Comparison of ENCODE assay signal across 8 cellular contexts in genomic region chr2:17752892-17753802, GRCh38. TPM values are rescaled to one million over a fixed set of nuclear protein-coding genes. Genes with fewer than 3 reads are reported as not detected.
DNase-seq lines count a peak whose midpoint lies in the region; ATAC-seq and TF ChIP-seq lines count a peak whose summit lies in the region.

No MANE protein-coding gene starts in this region.

- POLR2A ChIA-PET in SK-N-SH (lab: Yijun Ruan, JAX): interaction anchor here (0.6 to 1.8 kb wide), 3 partner anchors 78 to 1813 kb away, joined by 3 to 4 read pairs (median 3); no protein-coding TSS in a partner anchor

- H3F3A ChIP-seq in SK-N-SH (replicated peaks; ENCODE audit: insufficient read depth): peaks cover 10% of the 10 kb centered on the region

- H3K9me2 ChIP-seq in SK-N-SH: no peaks in the 10 kb centered on the region

- no peaks in the 10 kb centered on the region for H3K27me3 ChIP-seq in SK-N-SH (ENCODE audit: insufficient read depth)

- no peaks in the 10 kb centered on the region; the same call in 1 of the 2 replicates for H4K20me1 ChIP-seq in SK-N-SH (ENCODE audit: insufficient read depth)

- CTCF ChIA-PET in SK-N-SH (lab: Yijun Ruan, JAX): interaction anchor here (0.7 to 4.2 kb wide), 6 partner anchors 15 to 560 kb away, joined by 3 to 23 read pairs (median 4); partner anchors contain the start of gene MSGN1

- peaks cover 21 to 40% of the 10 kb centered on the region in 2 experiments for H3K4me1 ChIP-seq in SK-N-SH (ENCODE audit: control insufficient read depth in 1 of 2, insufficient read depth in 2 of 2, low read depth in 1 of 2, low read length in 1 of 2)

- TF ChIP-seq CTCF in SK-N-SH (IDR thresholded peaks at IDR 0.05): no peak

- H3K27ac ChIP-seq in SK-N-SH (ENCODE audit: low read depth in 2 of 2, low read length in 1 of 2) (peak overlapping the region; percentile 98 to 100), caudate nucleus (ENCODE audit: low read depth, low read length) (peak overlapping the region; percentile 98)

- WGBS in SK-N-SH (ENCODE audit: low lambda C conversion rate): under 1% methylated on average over 37 of the region's 70 CpGs

- DNase-seq in NCI-H345 (lab: John Stamatoyannopoulos, UW) (peak; percentile 46), NCI-H345 treated with DMSO at 0.1 percent for 48 hours (lab: John Stamatoyannopoulos, UW; ENCODE audit: unreplicated experiment) (no peak), HUDEP-2 (lab: John Stamatoyannopoulos, UW; ENCODE audit: unreplicated experiment in 76 of 76) (peak in 69 of 76 experiments; percentile 5 to 96 (median 46)), SK-N-SH (peak; percentile 82), caudate nucleus (lab: John Stamatoyannopoulos, UW) (peak in 40 of 61 donors; percentile 8 to 77 (median 51)), kidney glomerular epithelial cell (lab: John Stamatoyannopoulos, UW) (peak; percentile 32)
- peak; percentile 43 for DNase-seq in stimulated activated CD4-positive, alpha-beta T cell treated with anti-CD3 and anti-CD28 coated beads, Interleukin-4, amount 100 ng/mL, for 1 hour

- H3K79me2 ChIP-seq in SK-N-SH (ENCODE audit: insufficient read depth): peaks cover 93% of the 10 kb centered on the region

- peaks cover 4 to 6% of the 10 kb centered on the region in 2 experiments for H3K36me3 ChIP-seq in SK-N-SH (replicated peaks in 1 of 2; ENCODE audit: control insufficient read depth in 1 of 2, insufficient read depth in 2 of 2, low read length in 1 of 2)

- peak overlapping the region; percentile 84 to 99 for H3K4me3 ChIP-seq in SK-N-SH (ENCODE audit: low read depth in 2 of 2, low read length in 1 of 2)

- H3K4me2 ChIP-seq in SK-N-SH: peak overlapping the region; percentile 89

- no peaks in the 10 kb centered on the region for H3K9me3 ChIP-seq in SK-N-SH

- peak overlapping the region; percentile 73 for H2AFZ ChIP-seq in SK-N-SH (ENCODE audit: low read depth)

- peak overlapping the region; percentile 90 for H3K9ac ChIP-seq in SK-N-SH

- ATAC-seq in GM21447 (IDR thresholded peaks at IDR 0.05; ENCODE audit: unreplicated experiment): peak; percentile 35

- TF ChIP-seq RAD21 in SK-N-SH (IDR thresholded peaks at IDR 0.05; ENCODE audit: low read length): no peak

- no peak for TF ChIP-seq EP300 in SK-N-SH (IDR thresholded peaks at IDR 0.05; ENCODE audit: borderline replicate concordance in 1 of 2, low read depth in 1 of 2, low read length in 1 of 2)

TF ChIP-seq in SK-N-SH, 30 proteins besides CTCF, POLR2A, EP300 and RAD21 (continues in another document):
- TF ChIP-seq CHD2 (IDR thresholded peaks at IDR 0.05; ENCODE audit: low read length, partially characterized antibody) (no peak), GATA2 (CRISPR knock-in tag; IDR thresholded peaks at IDR 0.05) (no peak), PBX3 (IDR thresholded peaks at IDR 0.05) (no peak), JUND (IDR thresholded peaks at IDR 0.05) (no peak), ZBTB33 (IDR thresholded peaks at IDR 0.05; ENCODE audit: borderline replicate concordance, low read depth) (no peak), USF2 (IDR thresholded peaks at IDR 0.05; ENCODE audit: borderline replicate concordance, low read depth, low read length) (no peak), EZH2phosphoT487 (IDR thresholded peaks at IDR 0.05; ENCODE audit: borderline replicate concordance, low read depth) (no peak), USF1 (IDR thresholded peaks at IDR 0.05; ENCODE audit: borderline replicate concordance, low read depth) (no peak; the same call in 1 of the 2 replicates), RCOR1 (IDR thresholded peaks at IDR 0.05; ENCODE audit: low read length) (peak; percentile 5; the same call in 1 of the 2 replicates), MAX (IDR thresholded peaks at IDR 0.05; ENCODE audit: low read depth) (peak; percentile 37; the same call in 1 of the 2 replicates), MXI1 (IDR thresholded peaks at IDR 0.05; ENCODE audit: low read depth, low read length) (peak; percentile 47; the same call in 1 of the 2 replicates), RFX5 (IDR thresholded peaks at IDR 0.05; ENCODE audit: low read length) (no peak), GABPA (IDR thresholded peaks at IDR 0.05; ENCODE audit: low read depth) (no peak), YY1 (IDR thresholded peaks at IDR 0.05; ENCODE audit: low read depth) (no peak), SMC3 (IDR thresholded peaks at IDR 0.05; ENCODE audit: low read depth, low read length) (no peak), RXRA (IDR thresholded peaks at IDR 0.05; ENCODE audit: borderline replicate concordance, low read depth) (no peak), REST (IDR thresholded peaks at IDR 0.05; ENCODE audit: low read depth, low read length) (no peak), NRF1 (IDR thresholded peaks at IDR 0.05; ENCODE audit: low read depth, low read length) (no peak), FOSL2 (IDR thresholded peaks at IDR 0.05; ENCODE audit: borderline replicate concordance, low read depth) (no peak), TAF1 (IDR thresholded peaks at IDR 0.05; ENCODE audit: borderline replicate concordance, low read depth, low read length) (no peak)

RNA-seq across cellular contexts. Expression of gene SMC6, which starts 0.5 kb away (rescaled TPM):
- polyA plus RNA-seq in SK-N-SH (2012; rRNA removed): 6.5 and 8.2 TPM in 2 replicates
- polyA plus RNA-seq in SK-N-SH (2012; cell fraction: cytosol; rRNA removed): 7.9 and 10.9 TPM in 2 replicates
- polyA plus RNA-seq in SK-N-SH (2012; cell fraction: nucleus; rRNA removed): 10.7 and 19.7 TPM in 2 replicates

RNA-seq across cellular contexts. Expression of gene GEN1, which starts 0.8 kb away (rescaled TPM):
- 5.3 and 7.8 TPM in 2 replicates for polyA plus RNA-seq in SK-N-SH (2012; rRNA removed)
- polyA plus RNA-seq in SK-N-SH (2012; cell fraction: cytosol; rRNA removed): 2.7 and 2.8 TPM in 2 replicates
- polyA plus RNA-seq in SK-N-SH (2012; cell fraction: nucleus; rRNA removed): 18.0 and 28.6 TPM in 2 replicates
